In genomic region chr9:69223605-69224004, GRCh38 we compare ENCODE assay signal across 8 cellular contexts. TPM values are rescaled to one million over a fixed set of nuclear protein-coding genes. Genes with fewer than 3 reads are reported as not detected.
A peak's percentile ranks its signal among the peaks of the same experiment; 100 is the strongest.
DNase-seq lines count a peak whose midpoint lies in the region; ATAC-seq and TF ChIP-seq lines count a peak whose summit lies in the region.

No MANE protein-coding gene starts in this region.

- TF ChIP-seq CTCF in NB4 (IDR thresholded peaks at IDR 0.05; ENCODE audit: low read depth, low read length) (peak; percentile 42), MCF 10A (IDR thresholded peaks at IDR 0.05; ENCODE audit: unreplicated experiment) (peak; percentile 58)

- BruUV-seq in MCF 10A (replicated peaks; lab: Mats Ljungman, UMichigan) = no TSS peak

- DNase-seq in SIG-M5 treated with dmso at 0.1 percent for 504 hours (lab: John Stamatoyannopoulos, UW; ENCODE audit: unreplicated experiment) (peak; percentile 2), SIG-M5 (lab: John Stamatoyannopoulos, UW) (no peak), NB4 (ENCODE audit: low read depth) (peak; percentile 12), MCF 10A (ENCODE audit: unreplicated experiment) (peak; percentile 60), islet precursor cell (peak; percentile 94), GOT3 (lab: John Stamatoyannopoulos, UW) (no peak), NOMO-1 treated with dmso at 0.1 percent for 144 hours (lab: John Stamatoyannopoulos, UW; ENCODE audit: unreplicated experiment) (no peak)

- no peak overlapping the region for H3K4me3 Mint-ChIP-seq in MCF 10A (ENCODE audit: unreplicated experiment)

- no peaks in the 10 kb centered on the region for H3K27me3 Mint-ChIP-seq in MCF 10A (ENCODE audit: insufficient read depth, unreplicated experiment)

- peaks cover 93% of the 10 kb centered on the region for H3K36me3 Mint-ChIP-seq in MCF 10A (ENCODE audit: insufficient read depth, unreplicated experiment)

- no peak overlapping the region for H3K4me3 ChIP-seq in NB4 (ENCODE audit: low read depth, low read length)

- POLR2A ChIA-PET in MCF 10A (lab: Yijun Ruan, JAX) = interaction anchor here (0.6 kb wide), 2 partner anchors 10 to 105 kb away, joined by 3 to 4 read pairs; no protein-coding TSS in a partner anchor

- CTCF ChIA-PET in MCF 10A (lab: Yijun Ruan, JAX) = interaction anchor here (0.5 to 3.0 kb wide), 22 partner anchors 9 to 698 kb away, joined by 3 to 27 read pairs (median 4); no protein-coding TSS in a partner anchor

- intact Hi-C loops in MCF 10A (cut with micrococcal nuclease) = no loop called here

- H3K9me3 Mint-ChIP-seq in MCF 10A (ENCODE audit: unreplicated experiment) = no peaks in the 10 kb centered on the region

- no peaks in the 10 kb centered on the region for H3K4me1 Mint-ChIP-seq in MCF 10A (ENCODE audit: insufficient read depth, unreplicated experiment)

- no peak for ATAC-seq in HG03565 (IDR thresholded peaks at IDR 0.05; ENCODE audit: unreplicated experiment)

- no peak overlapping the region for H3K27ac Mint-ChIP-seq in MCF 10A (ENCODE audit: low read depth, unreplicated experiment)

- TF ChIP-seq POLR2A in NB4 (IDR thresholded peaks at IDR 0.05; ENCODE audit: extremely low read depth, insufficient read length) = no peak

RNA-seq across cellular contexts. Expression of gene TJP2, which starts 49.5 kb away (rescaled TPM):
- total RNA-seq in MCF 10A (2022) = 47.2 and 52.2 TPM in 2 replicates

Comparison
In these comparisons a context has a peak if more than half of its experiments do, and no peak if none do; other contexts are left out.
1. DNase-seq: peak in SIG-M5 treated with dmso at 0.1 percent for 504 hours (single experiment), NB4 (single experiment), MCF 10A (single experiment) and islet precursor cell (single experiment); none in SIG-M5 (single experiment), GOT3 (single experiment) and NOMO-1 treated with dmso at 0.1 percent for 144 hours (single experiment).